8 cellular contexts compared by ENCODE assay signal in genomic region chr2:191677646-191678436, GRCh38. TPM values are rescaled to one million over a fixed set of nuclear protein-coding genes. Genes with fewer than 3 reads are reported as not detected.
A peak's percentile ranks its signal among the peaks of the same experiment; 100 is the strongest.
DNase-seq lines count a peak whose midpoint lies in the region; ATAC-seq and FAIRE-seq lines count a peak whose summit lies in the region.

TSS of gene NABP1 (plus strand) at chr2:191678136. CDS start at chr2:191678615, 479 bp downstream.

- POLR2A ChIA-PET in activated CD8-positive, alpha-beta memory T cell treated with anti-CD3 and anti-CD28 coated beads for 36 hours (lab: Charles Lee): interaction anchor here (0.6 to 3.3 kb wide), 17 partner anchors 8 to 563 kb away, joined by 3 to 27 read pairs (median 4); no protein-coding TSS in a partner anchor

- peak; percentile 99 for FAIRE-seq in HTR-8/SVneo (lab: Jason Lieb, UNC)

- ATAC-seq in GM21367 (IDR thresholded peaks at IDR 0.05; ENCODE audit: unreplicated experiment): peak; percentile 52

- DNase-seq in COR-L47 (lab: John Stamatoyannopoulos, UW): peak; percentile 93
- peak; percentile 85 for DNase-seq in HTR-8/SVneo (ENCODE audit: insufficient read length, low spot score)
- peak; percentile 98 for DNase-seq in NOMO-1 treated with DMSO at 0.1 percent for 48 hours (lab: John Stamatoyannopoulos, UW; ENCODE audit: unreplicated experiment)
- DNase-seq in effector CD8-positive, alpha-beta T cell (lab: John Stamatoyannopoulos, UW): peak; percentile 98
- DNase-seq in medulla oblongata (ENCODE audit: extremely low spot score): peak; percentile 99
- DNase-seq in stimulated activated CD4-positive, alpha-beta T cell treated with anti-CD3 and anti-CD28 coated beads, TNF-alpha, amount 100 ng/mL, for 48 hours (ENCODE audit: low read depth in 3 of 3): peak; percentile 95 to 98 (median 97)

- CTCF ChIA-PET in activated CD8-positive, alpha-beta memory T cell treated with anti-CD3 and anti-CD28 coated beads for 36 hours (lab: Charles Lee): interaction anchor here (0.7 to 1.5 kb wide), 4 partner anchors 14 to 927 kb away, joined by 3 to 5 read pairs (median 3); no protein-coding TSS in a partner anchor

RNA-seq across cellular contexts. Expression of gene NABP1, which starts in this region (rescaled TPM):
- total RNA-seq in activated CD8-positive, alpha-beta memory T cell treated with anti-CD3 and anti-CD28 coated beads for 36 hours: 10 to 100 TPM; 51.3 to 52.0 TPM

Comparison
In these comparisons a context has a peak if more than half of its experiments do, and no peak if none do; other contexts are left out.
1. Peak in every context shown above with its lines: DNase-seq and ATAC-seq.